ENCODE assay signal across 15 cellular contexts in genomic region chr3:62811119-62811518, GRCh38.
DNase-seq lines count a peak whose midpoint lies in the region; ATAC-seq and TF ChIP-seq lines count a peak whose summit lies in the region.
"Had no signal": no experiment of that assay in that cellular context is flagged by ENCODE, and none has a peak within 500 bp of the region (broad histone marks: within the 10 kb centered on the region; RNA-seq: fewer than 3 reads in every experiment).

No MANE protein-coding gene starts in this region.

- no peaks in the 10 kb centered on the region for H3K36me3 Mint-ChIP-seq in progenitor cell of endocrine pancreas (ENCODE audit: insufficient read depth)
- H3K36me3 Mint-ChIP-seq in activated naive CD8-positive, alpha-beta T cell treated with anti-CD3 and anti-CD28 coated beads, Interleukin-2, amount 50 U/mL, for 24 hours (ENCODE audit: low read depth): no peaks in the 10 kb centered on the region
- H3K36me3 Mint-ChIP-seq: CD8-positive, alpha-beta T cell had no signal

- DNase-seq in caudate nucleus (lab: John Stamatoyannopoulos, UW) (peak in 5 of 61 donors; percentile 4 to 63 (median 9)), putamen (ENCODE audit: low spot score) (peak; percentile 73), progenitor cell of endocrine pancreas (ENCODE audit: low spot score, unreplicated experiment) (no peak)
- DNase-seq in activated naive CD8-positive, alpha-beta T cell treated with anti-CD3 and anti-CD28 coated beads, Interleukin-2, amount 50 U/mL, for 24 hours: no peak
- DNase-seq: Calu3; CD8-positive, alpha-beta T cell; DMS79 treated with DMSO at 0.1 percent for 48 hours; EL; HCEC 1CT; IMR-90 had no signal

- no peaks in the 10 kb centered on the region for H3K36me3 ChIP-seq in OCI-LY1 (ENCODE audit: insufficient read depth, low read length)
- H3K36me3 ChIP-seq: BLaER1 treated with 17β-estradiol and CSF1 and Interleukin-3, amounts not matched to agents 10 nM and 100 nM had no signal

- no peak overlapping the region for H3K27ac Mint-ChIP-seq in progenitor cell of endocrine pancreas
- no peak overlapping the region for H3K27ac Mint-ChIP-seq in activated naive CD8-positive, alpha-beta T cell treated with anti-CD3 and anti-CD28 coated beads, Interleukin-2, amount 50 U/mL, for 24 hours
- H3K27ac Mint-ChIP-seq: B cell; CD8-positive, alpha-beta T cell had no signal

- H3K27me3 ChIP-seq in OCI-LY1 (ENCODE audit: insufficient read depth, low read length): no peaks in the 10 kb centered on the region
- H3K27me3 ChIP-seq: BLaER1 treated with 17β-estradiol and CSF1 and Interleukin-3, amounts not matched to agents 10 nM and 100 nM had no signal

- no peaks in the 10 kb centered on the region for H3F3A ChIP-seq in OCI-LY1 (ENCODE audit: insufficient read depth, low read length)

- no peak overlapping the region for H3K4me2 ChIP-seq in OCI-LY1 (ENCODE audit: low read length)
- H3K4me2 ChIP-seq: BLaER1 treated with 17β-estradiol and CSF1 and Interleukin-3, amounts not matched to agents 10 nM and 100 nM had no signal

- no peak overlapping the region for H3K4me3 Mint-ChIP-seq in progenitor cell of endocrine pancreas (ENCODE audit: low read depth)
- no peak overlapping the region for H3K4me3 Mint-ChIP-seq in activated naive CD8-positive, alpha-beta T cell treated with anti-CD3 and anti-CD28 coated beads, Interleukin-2, amount 50 U/mL, for 24 hours
- H3K4me3 Mint-ChIP-seq: B cell; CD8-positive, alpha-beta T cell had no signal

- ATAC-seq in activated naive CD8-positive, alpha-beta T cell treated with anti-CD3 and anti-CD28 coated beads, Interleukin-2, amount 50 U/mL, for 24 hours: no peak
- ATAC-seq in GM19023 (IDR thresholded peaks at IDR 0.05; ENCODE audit: unreplicated experiment): no peak
- ATAC-seq: CD8-positive, alpha-beta T cell; K562 had no signal

- H3K9me3 Mint-ChIP-seq in progenitor cell of endocrine pancreas (ENCODE audit: low read depth): no peaks in the 10 kb centered on the region
- H3K9me3 Mint-ChIP-seq in activated naive CD8-positive, alpha-beta T cell treated with anti-CD3 and anti-CD28 coated beads, Interleukin-2, amount 50 U/mL, for 24 hours: no peaks in the 10 kb centered on the region
- H3K9me3 Mint-ChIP-seq: CD8-positive, alpha-beta T cell had no signal

- no peak overlapping the region for H2AFZ ChIP-seq in OCI-LY1 (ENCODE audit: low read length)

- H3K9me3 ChIP-seq in OCI-LY1 (ENCODE audit: low read length): no peaks in the 10 kb centered on the region
- H3K9me3 ChIP-seq: BLaER1 treated with 17β-estradiol and CSF1 and Interleukin-3, amounts not matched to agents 10 nM and 100 nM had no signal

- peak overlapping the region; percentile 34 for H3K27ac ChIP-seq in OCI-LY1 (ENCODE audit: low read depth, low read length, poor library complexity, severe bottlenecking)
- H3K27ac ChIP-seq in caudate nucleus (ENCODE audit: low read depth, low read length): peak overlapping the region; percentile 22
- H3K27ac ChIP-seq: BLaER1 treated with 17β-estradiol and CSF1 and Interleukin-3, amounts not matched to agents 10 nM and 100 nM had no signal

- H3K9me2 ChIP-seq in OCI-LY1 (ENCODE audit: low read depth, low read length): no peaks in the 10 kb centered on the region

- no peaks in the 10 kb centered on the region for H4K20me1 ChIP-seq in OCI-LY1 (ENCODE audit: insufficient read depth, low read length)
- H4K20me1 ChIP-seq: BLaER1 treated with 17β-estradiol and CSF1 and Interleukin-3, amounts not matched to agents 10 nM and 100 nM had no signal

- H3K4me1 ChIP-seq in OCI-LY1 (ENCODE audit: insufficient read depth, low read length, severe bottlenecking): peaks cover 77% of the 10 kb centered on the region

- H3K27me3 Mint-ChIP-seq in progenitor cell of endocrine pancreas: no peaks in the 10 kb centered on the region
- H3K27me3 Mint-ChIP-seq in activated naive CD8-positive, alpha-beta T cell treated with anti-CD3 and anti-CD28 coated beads, Interleukin-2, amount 50 U/mL, for 24 hours: peaks cover 2% of the 10 kb centered on the region
- H3K27me3 Mint-ChIP-seq: B cell had no signal

- TF ChIP-seq CTCF in OCI-LY1 (IDR thresholded peaks at IDR 0.05; ENCODE audit: low read length) (no peak), progenitor cell of endocrine pancreas (IDR thresholded peaks at IDR 0.05; ENCODE audit: unreplicated experiment) (no peak)

- H3K4me3 ChIP-seq in OCI-LY1 (ENCODE audit: low read depth, low read length, poor library complexity, severe bottlenecking): no peak overlapping the region
- H3K4me3 ChIP-seq: BLaER1 treated with 17β-estradiol and CSF1 and Interleukin-3, amounts not matched to agents 10 nM and 100 nM; K562 had no signal

- no peak overlapping the region for H3K9ac ChIP-seq in OCI-LY1 (ENCODE audit: low read length)
- H3K9ac ChIP-seq: BLaER1 treated with 17β-estradiol and CSF1 and Interleukin-3, amounts not matched to agents 10 nM and 100 nM had no signal

- peaks cover 32% of the 10 kb centered on the region for H3K4me1 Mint-ChIP-seq in progenitor cell of endocrine pancreas (ENCODE audit: low read depth)
- no peaks in the 10 kb centered on the region for H3K4me1 Mint-ChIP-seq in activated naive CD8-positive, alpha-beta T cell treated with anti-CD3 and anti-CD28 coated beads, Interleukin-2, amount 50 U/mL, for 24 hours
- H3K4me1 Mint-ChIP-seq: B cell had no signal

- no peaks in the 10 kb centered on the region for H3K79me2 ChIP-seq in OCI-LY1 (ENCODE audit: insufficient read depth, low read length)
